In the genomic region with DNA sequence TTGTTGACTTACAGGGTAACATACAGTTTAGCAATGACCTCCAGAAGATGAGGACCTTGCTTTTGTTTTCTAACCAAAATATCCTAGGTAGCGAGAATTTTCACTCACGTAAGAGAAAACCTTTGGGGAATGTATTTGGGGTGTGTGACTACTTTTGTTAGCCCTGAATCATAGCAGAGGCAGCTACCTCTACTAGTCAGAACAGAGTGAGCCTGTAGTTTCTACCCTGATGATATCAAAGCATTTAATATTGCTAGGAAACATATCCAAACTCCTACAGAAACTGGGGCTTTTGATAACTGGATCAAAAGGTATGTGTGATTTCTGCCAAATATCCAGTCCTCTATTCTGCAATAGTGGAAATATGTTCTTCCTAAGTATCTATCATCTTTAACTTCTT, we compare ENCODE assay signal across 37 cellular contexts.
"Had no signal": no experiment of that assay in that cellular context is flagged by ENCODE, and none has a peak within 500 bp of the region (broad histone marks: within the 10 kb centered on the region; RNA-seq: fewer than 3 reads in every experiment).

No MANE protein-coding gene starts in this region.

- H3K36me3 ChIP-seq: adrenal gland, brain microvascular endothelial cell, cardiac muscle cell had no signal

- H3K27me3 ChIP-seq: adrenal gland, body of pancreas, brain microvascular endothelial cell, cardiac muscle cell had no signal

- ATAC-seq: activated CD8-positive, alpha-beta T cell treated with anti-CD3 and anti-CD28 coated beads for 36 hours; activated naive CD4-positive, alpha-beta T cell treated with anti-CD3 and anti-CD28 coated beads, Interleukin-2, amount 50 U/mL, for 72 hours; activated T-cell treated with anti-CD3 and anti-CD28 coated beads, Interleukin-2, amount 50 U/mL, for 4 hours; activated T-cell treated with anti-CD3 and anti-CD28 coated beads, Interleukin-2, amount 50 U/mL, for 72 hours; activated T-helper 17 cell treated with anti-CD3 and anti-CD28 coated beads, Interleukin-2, amount 50 U/mL, for 72 hours; body of pancreas had no signal

- H3K27ac Mint-ChIP-seq: activated B cell treated with CpG ODN at 0.5 μM for 24 hours; activated CD4-positive, alpha-beta memory T cell treated with anti-CD3 and anti-CD28 coated beads for 36 hours; activated CD4-positive, alpha-beta T cell treated with anti-CD3 and anti-CD28 coated beads, Interleukin-2, amount 10 ng/mL, durations not matched to agents 24 days and 14 days; activated CD8-positive, alpha-beta T cell treated with anti-CD3 and anti-CD28 coated beads for 36 hours; activated naive CD4-positive, alpha-beta T cell treated with anti-CD3 and anti-CD28 coated beads for 36 hours; activated naive CD4-positive, alpha-beta T cell treated with anti-CD3 and anti-CD28 coated beads, Interleukin-2, amount 50 U/mL, for 72 hours; activated naive CD8-positive, alpha-beta T cell treated with anti-CD3 and anti-CD28 coated beads for 36 hours; activated T-cell treated with anti-CD3 and anti-CD28 coated beads, Interleukin-2, amount 50 U/mL, for 72 hours; activated T-helper 1 cell treated with anti-CD3 and anti-CD28 coated beads, Interleukin-12 subunit alpha, Interleukin-12 subunit beta, Interleukin-2, Interleukin-4 antibody, amounts not matched to agents 30 ng/mL and 10 ng/mL and 1 ng/mL, durations not matched to agents 14 hours and 24 hours and 36 hours; activated T-helper 17 cell treated with anti-CD3 and anti-CD28 coated beads, Interleukin-2, amount 50 U/mL, for 72 hours; T-helper 1 cell treated with Interleukin-12 subunit alpha and Interleukin-12 subunit beta and Interleukin-4 antibody, amounts not matched to agents 30 μg/mL and 1 μg/mL, for 36 hours; T-helper 2 cell treated with Interferon-gamma antibody and Interleukin-4, amounts not matched to agents 5 μg/mL and 100 μg/mL, for 36 hours had no signal

- H3K4me3 Mint-ChIP-seq: activated B cell treated with CpG ODN at 0.5 μM for 24 hours; activated CD4-positive, alpha-beta memory T cell treated with anti-CD3 and anti-CD28 coated beads for 36 hours; activated CD4-positive, alpha-beta T cell treated with anti-CD3 and anti-CD28 coated beads, Interleukin-2, amount 10 ng/mL, durations not matched to agents 24 days and 14 days; activated CD8-positive, alpha-beta T cell treated with anti-CD3 and anti-CD28 coated beads for 36 hours; activated naive CD4-positive, alpha-beta T cell treated with anti-CD3 and anti-CD28 coated beads for 36 hours; activated naive CD8-positive, alpha-beta T cell treated with anti-CD3 and anti-CD28 coated beads for 36 hours; activated T-cell treated with anti-CD3 and anti-CD28 coated beads, Interleukin-2, amount 50 U/mL, for 4 hours; activated T-cell treated with anti-CD3 and anti-CD28 coated beads, Interleukin-2, amount 50 U/mL, for 72 hours; activated T-helper 1 cell treated with anti-CD3 and anti-CD28 coated beads, Interleukin-12 subunit alpha, Interleukin-12 subunit beta, Interleukin-2, Interleukin-4 antibody, amounts not matched to agents 30 ng/mL and 10 ng/mL and 1 ng/mL, durations not matched to agents 14 hours and 24 hours and 36 hours; activated T-helper 17 cell treated with anti-CD3 and anti-CD28 coated beads, Interleukin-2, amount 50 U/mL, for 72 hours; central memory CD8-positive, alpha-beta T cell; T-helper 1 cell treated with Interleukin-12 subunit alpha and Interleukin-12 subunit beta and Interleukin-4 antibody, amounts not matched to agents 30 μg/mL and 1 μg/mL, for 36 hours; T-helper 2 cell treated with Interferon-gamma antibody and Interleukin-4, amounts not matched to agents 5 μg/mL and 100 μg/mL, for 36 hours had no signal

- H3K4me1 ChIP-seq: adrenal gland, body of pancreas had no signal

- H3K27ac ChIP-seq: adrenal gland, body of pancreas, brain microvascular endothelial cell, cardiac muscle cell, VCaP had no signal

- H3K9me3 Mint-ChIP-seq: activated CD4-positive, alpha-beta memory T cell treated with anti-CD3 and anti-CD28 coated beads for 36 hours; activated CD4-positive, alpha-beta T cell treated with anti-CD3 and anti-CD28 coated beads, Interleukin-2, amount 10 ng/mL, durations not matched to agents 24 days and 14 days; activated naive CD4-positive, alpha-beta T cell treated with anti-CD3 and anti-CD28 coated beads for 36 hours; activated T-helper 1 cell treated with anti-CD3 and anti-CD28 coated beads, Interleukin-12 subunit alpha, Interleukin-12 subunit beta, Interleukin-2, Interleukin-4 antibody, amounts not matched to agents 30 ng/mL and 10 ng/mL and 1 ng/mL, durations not matched to agents 14 hours and 24 hours and 36 hours; T-helper 1 cell treated with Interleukin-12 subunit alpha and Interleukin-12 subunit beta and Interleukin-4 antibody, amounts not matched to agents 30 μg/mL and 1 μg/mL, for 36 hours; T-helper 2 cell treated with Interferon-gamma antibody and Interleukin-4, amounts not matched to agents 5 μg/mL and 100 μg/mL, for 36 hours had no signal

- DNase-seq: activated B cell treated with CpG ODN at 0.5 μM for 24 hours; activated CD4-positive, alpha-beta memory T cell treated with anti-CD3 and anti-CD28 coated beads for 36 hours; activated CD4-positive, alpha-beta T cell treated with anti-CD3 and anti-CD28 coated beads for 4 hours; activated CD4-positive, alpha-beta T cell treated with anti-CD3 and anti-CD28 coated beads, Interleukin-2, amount 10 ng/mL, durations not matched to agents 24 days and 14 days; activated CD4-positive, alpha-beta T cell treated with anti-CD3 and anti-CD28 coated beads, Interleukin-2, amount 50 U/mL, for 1 hour; activated CD4-positive, alpha-beta T cell treated with anti-CD3 and anti-CD28 coated beads, Interleukin-2, amount 50 U/mL, for 4 hours; activated CD4-positive, CD25-positive, alpha-beta regulatory T cell treated with anti-CD3 and anti-CD28 coated beads, Interleukin-2, amount 50 U/mL, for 72 hours; activated CD8-positive, alpha-beta memory T cell treated with anti-CD3 and anti-CD28 coated beads, Interleukin-2, amount 50 U/mL, for 4 hours; activated CD8-positive, alpha-beta T cell treated with anti-CD3 and anti-CD28 coated beads for 36 hours; activated effector memory CD4-positive, alpha-beta T cell treated with anti-CD3 and anti-CD28 coated beads, Interleukin-2, amount 50 U/mL, for 16 hours; activated gamma-delta T cell treated with Interleukin-2 at 50 U/mL for 16 hours; activated naive CD4-positive, alpha-beta T cell; activated naive CD4-positive, alpha-beta T cell treated with anti-CD3 and anti-CD28 coated beads for 36 hours; activated naive CD4-positive, alpha-beta T cell treated with anti-CD3 and anti-CD28 coated beads, Interleukin-2, amount 50 U/mL, for 16 hours; activated naive CD8-positive, alpha-beta T cell treated with anti-CD3 and anti-CD28 coated beads for 36 hours; activated T-cell treated with anti-CD3 and anti-CD28 coated beads for 4 hours; activated T-cell treated with anti-CD3 and anti-CD28 coated beads, Interleukin-2, amount 50 U/mL, for 1 hour; activated T-cell treated with anti-CD3 and anti-CD28 coated beads, Interleukin-2, amount 50 U/mL, for 4 hours; activated T-cell treated with anti-CD3 and anti-CD28 coated beads, Interleukin-2, amount 50 U/mL, for 72 hours; amniotic stem cell; aorta; body of pancreas; brain microvascular endothelial cell; caudate nucleus; cerebellar nuclear complex; T-helper 1 cell; T-helper 2 cell; T-helper 9 cell had no signal

- H3K27me3 Mint-ChIP-seq: activated B cell treated with CpG ODN at 0.5 μM for 24 hours; activated CD4-positive, alpha-beta T cell treated with anti-CD3 and anti-CD28 coated beads, Interleukin-2, amount 10 ng/mL, durations not matched to agents 24 days and 14 days; activated naive CD8-positive, alpha-beta T cell treated with anti-CD3 and anti-CD28 coated beads for 36 hours; activated T-helper 17 cell treated with anti-CD3 and anti-CD28 coated beads, Interleukin-2, amount 50 U/mL, for 72 hours had no signal

- H3K9me3 ChIP-seq: body of pancreas had no signal

- H3K4me3 ChIP-seq: adrenal gland, body of pancreas, cardiac muscle cell had no signal

- H3K4me1 Mint-ChIP-seq: activated B cell treated with CpG ODN at 0.5 μM for 24 hours; activated CD4-positive, alpha-beta T cell treated with anti-CD3 and anti-CD28 coated beads, Interleukin-2, amount 10 ng/mL, durations not matched to agents 24 days and 14 days; activated naive CD8-positive, alpha-beta T cell treated with anti-CD3 and anti-CD28 coated beads for 36 hours; activated T-helper 17 cell treated with anti-CD3 and anti-CD28 coated beads, Interleukin-2, amount 50 U/mL, for 72 hours; central memory CD8-positive, alpha-beta T cell had no signal

- H3K36me3 Mint-ChIP-seq: activated CD4-positive, alpha-beta memory T cell treated with anti-CD3 and anti-CD28 coated beads for 36 hours; activated naive CD4-positive, alpha-beta T cell treated with anti-CD3 and anti-CD28 coated beads, Interleukin-2, amount 50 U/mL, for 72 hours; activated naive CD8-positive, alpha-beta T cell treated with anti-CD3 and anti-CD28 coated beads for 36 hours had no signal
